Comparison of ENCODE assay signal across 28 cellular contexts in the genomic region with DNA sequence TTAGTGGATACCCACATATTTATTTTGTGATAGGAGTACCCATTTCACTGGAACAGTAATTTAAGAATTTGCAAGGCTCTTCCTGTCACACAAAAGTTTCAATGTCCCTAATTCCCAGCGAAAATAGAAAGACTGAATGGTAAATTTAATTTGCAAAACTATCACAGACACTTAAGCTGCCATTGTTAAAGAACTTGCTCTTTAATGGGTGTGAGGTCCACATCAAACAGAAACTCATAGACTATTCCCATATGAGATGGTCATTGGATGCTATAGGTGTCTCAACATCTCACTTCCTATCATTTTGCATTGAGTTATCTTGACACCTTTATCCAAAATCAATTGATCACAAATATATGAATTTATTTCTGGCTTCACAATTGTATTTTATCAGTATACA.
"Had no signal": no experiment of that assay in that cellular context is flagged by ENCODE, and none has a peak within 500 bp of the region (broad histone marks: within the 10 kb centered on the region; RNA-seq: fewer than 3 reads in every experiment).

No MANE protein-coding gene starts in this region.

- H3K36me3 Mint-ChIP-seq: stimulated activated effector memory CD8-positive, alpha-beta T cell treated with anti-CD3 and anti-CD28 coated beads, Interleukin-12 subunit alpha, Interleukin-12 subunit beta, amount 100 ng/mL, for 72 hours; stimulated activated memory B cell treated with anti-CD40 and anti-IgM and Interleukin-4, amounts not matched to agents 10 μg/mL and 1 μg/mL and 100 μg/mL, for 72 hours; stimulated activated naive B cell treated with anti-CD40 and anti-IgM and Interleukin-4, amounts not matched to agents 10 μg/mL and 1 μg/mL and 100 μg/mL, for 72 hours; type B pancreatic cell had no signal

- H3K9me3 Mint-ChIP-seq: stimulated activated effector memory CD8-positive, alpha-beta T cell treated with anti-CD3 and anti-CD28 coated beads, Interleukin-12 subunit alpha, Interleukin-12 subunit beta, amount 100 ng/mL, for 72 hours; stimulated activated naive CD8-positive, alpha-beta T cell treated with anti-CD3 and anti-CD28 coated beads, Interleukin-15, Interleukin-2, amounts not matched to agents 100 ng/mL and 50 ng/mL, for 24 hours; type B pancreatic cell had no signal

- H3K4me3 ChIP-seq: stomach, suprapubic skin, testis, thoracic aorta, thyroid gland, tibial artery, tibial nerve, transverse colon, upper lobe of left lung, upper lobe of right lung, uterus, vagina had no signal

- H3K27me3 ChIP-seq: stomach, suprapubic skin, testis, thyroid gland, tibial artery, tibial nerve, transverse colon, upper lobe of left lung, upper lobe of right lung, uterus, vagina had no signal

- H3K27ac Mint-ChIP-seq: stimulated activated effector memory CD8-positive, alpha-beta T cell treated with anti-CD3 and anti-CD28 coated beads, Interleukin-12 subunit alpha, Interleukin-12 subunit beta, amount 100 ng/mL, for 72 hours; stimulated activated memory B cell treated with anti-CD40 and anti-IgM and Interleukin-4, amounts not matched to agents 10 μg/mL and 1 μg/mL and 100 μg/mL, for 72 hours; stimulated activated naive B cell treated with anti-CD40 and anti-IgM and Interleukin-4, amounts not matched to agents 10 μg/mL and 1 μg/mL and 100 μg/mL, for 72 hours; stimulated activated naive CD8-positive, alpha-beta T cell treated with anti-CD3 and anti-CD28 coated beads, Interleukin-15, amount 100 ng/mL, for 72 hours; stimulated activated naive CD8-positive, alpha-beta T cell treated with anti-CD3 and anti-CD28 coated beads, Interleukin-15, Interleukin-2, amounts not matched to agents 100 ng/mL and 50 ng/mL, for 24 hours; type B pancreatic cell had no signal

- H3K9me3 ChIP-seq: stomach, suprapubic skin, testis, thoracic aorta, thyroid gland, tibial nerve, transverse colon, upper lobe of left lung, upper lobe of right lung, uterus, vagina had no signal

- H3K4me1 ChIP-seq: stomach, suprapubic skin, testis, thyroid gland, tibial artery, tibial nerve, transverse colon, upper lobe of left lung, upper lobe of right lung, uterus, vagina had no signal

- H3K27me3 Mint-ChIP-seq: stimulated activated naive B cell treated with anti-CD40 and anti-IgM and Interleukin-4, amounts not matched to agents 10 μg/mL and 1 μg/mL and 100 μg/mL, for 72 hours; stimulated activated naive CD8-positive, alpha-beta T cell treated with anti-CD3 and anti-CD28 coated beads, Interleukin-15, Interleukin-2, amounts not matched to agents 100 ng/mL and 50 ng/mL, for 24 hours had no signal

- H3K4me1 Mint-ChIP-seq: stimulated activated effector memory CD8-positive, alpha-beta T cell treated with anti-CD3 and anti-CD28 coated beads, Interleukin-12 subunit alpha, Interleukin-12 subunit beta, amount 100 ng/mL, for 72 hours; stimulated activated memory B cell treated with anti-CD40 and anti-IgM and Interleukin-4, amounts not matched to agents 10 μg/mL and 1 μg/mL and 100 μg/mL, for 72 hours; stimulated activated naive B cell treated with anti-CD40 and anti-IgM and Interleukin-4, amounts not matched to agents 10 μg/mL and 1 μg/mL and 100 μg/mL, for 72 hours; stimulated activated naive CD8-positive, alpha-beta T cell treated with anti-CD3 and anti-CD28 coated beads, Interleukin-15, amount 100 ng/mL, for 72 hours had no signal

- ATAC-seq: stimulated activated effector memory CD8-positive, alpha-beta T cell treated with anti-CD3 and anti-CD28 coated beads, Interleukin-12 subunit alpha, Interleukin-12 subunit beta, amount 100 ng/mL, for 72 hours; stimulated activated memory B cell treated with anti-CD40 and anti-IgM and Interleukin-4, amounts not matched to agents 10 μg/mL and 1 μg/mL and 100 μg/mL, for 72 hours; stimulated activated naive B cell treated with anti-CD40 and anti-IgM and Interleukin-4, amounts not matched to agents 10 μg/mL and 1 μg/mL and 100 μg/mL, for 72 hours; stimulated activated naive CD8-positive, alpha-beta T cell treated with anti-CD3 and anti-CD28 coated beads, Interleukin-15, amount 100 ng/mL, for 72 hours; stimulated activated naive CD8-positive, alpha-beta T cell treated with anti-CD3 and anti-CD28 coated beads, Interleukin-15, Interleukin-2, amounts not matched to agents 100 U/mL and 50 U/mL, for 24 hours; upper lobe of right lung had no signal

- H3K27ac ChIP-seq: stomach, suprapubic skin, testis, thoracic aorta, thyroid gland, tibial artery, tibial nerve, transverse colon, upper lobe of left lung, upper lobe of right lung, uterus, vagina had no signal

- DNase-seq: stimulated activated CD4-positive, alpha-beta T cell treated with anti-CD3 and anti-CD28 coated beads, Interleukin-2, amount 100 ng/mL, for 48 hours; stimulated activated CD4-positive, alpha-beta T cell treated with anti-CD3 and anti-CD28 coated beads, Interleukin-4, amount 100 ng/mL, for 1 hour; stimulated activated CD4-positive, alpha-beta T cell treated with anti-CD3 and anti-CD28 coated beads, Interleukin-4, amount 100 ng/mL, for 24 hours; stimulated activated CD4-positive, alpha-beta T cell treated with anti-CD3 and anti-CD28 coated beads, Interleukin-4, amount 100 ng/mL, for 4 hours; stimulated activated CD8-positive, alpha-beta memory T cell treated with anti-CD3 and anti-CD28 coated beads, Interleukin-4, amount 100 ng/mL, for 48 hours; stimulated activated naive B cell treated with anti-CD40 and anti-IgM and Interleukin-4, amounts not matched to agents 10 μg/mL and 1 μg/mL and 100 μg/mL, for 72 hours; stimulated activated naive CD4-positive, alpha-beta T cell; stimulated activated naive CD4-positive, alpha-beta T cell treated with Interleukin-2 at 50 U/mL for 16 hours; stimulated activated naive CD8-positive, alpha-beta T cell treated with anti-CD3 and anti-CD28 coated beads, Interleukin-15, amount 100 ng/mL, for 72 hours; stimulated activated naive CD8-positive, alpha-beta T cell treated with anti-CD3 and anti-CD28 coated beads, Interleukin-15, Interleukin-2, amounts not matched to agents 100 U/mL and 50 U/mL, for 24 hours; stomach; substantia nigra; testis; thyroid gland; tibial artery; transverse colon; trophoblast cell; upper lobe of left lung; upper lobe of right lung; uterus had no signal

- H3K36me3 ChIP-seq: stomach, suprapubic skin, thoracic aorta, thyroid gland, tibial artery, tibial nerve, transverse colon, upper lobe of left lung, upper lobe of right lung, uterus, vagina had no signal

- H3K4me3 Mint-ChIP-seq: stimulated activated effector memory CD8-positive, alpha-beta T cell treated with anti-CD3 and anti-CD28 coated beads, Interleukin-12 subunit alpha, Interleukin-12 subunit beta, amount 100 ng/mL, for 72 hours; stimulated activated memory B cell treated with anti-CD40 and anti-IgM and Interleukin-4, amounts not matched to agents 10 μg/mL and 1 μg/mL and 100 μg/mL, for 72 hours; stimulated activated naive B cell treated with anti-CD40 and anti-IgM and Interleukin-4, amounts not matched to agents 10 μg/mL and 1 μg/mL and 100 μg/mL, for 72 hours; stimulated activated naive CD8-positive, alpha-beta T cell treated with anti-CD3 and anti-CD28 coated beads, Interleukin-15, amount 100 ng/mL, for 72 hours; stimulated activated naive CD8-positive, alpha-beta T cell treated with anti-CD3 and anti-CD28 coated beads, Interleukin-15, Interleukin-2, amounts not matched to agents 100 ng/mL and 50 ng/mL, for 24 hours; type B pancreatic cell had no signal
